ENCODE assay signal across 1 cellular context in the genomic region with DNA sequence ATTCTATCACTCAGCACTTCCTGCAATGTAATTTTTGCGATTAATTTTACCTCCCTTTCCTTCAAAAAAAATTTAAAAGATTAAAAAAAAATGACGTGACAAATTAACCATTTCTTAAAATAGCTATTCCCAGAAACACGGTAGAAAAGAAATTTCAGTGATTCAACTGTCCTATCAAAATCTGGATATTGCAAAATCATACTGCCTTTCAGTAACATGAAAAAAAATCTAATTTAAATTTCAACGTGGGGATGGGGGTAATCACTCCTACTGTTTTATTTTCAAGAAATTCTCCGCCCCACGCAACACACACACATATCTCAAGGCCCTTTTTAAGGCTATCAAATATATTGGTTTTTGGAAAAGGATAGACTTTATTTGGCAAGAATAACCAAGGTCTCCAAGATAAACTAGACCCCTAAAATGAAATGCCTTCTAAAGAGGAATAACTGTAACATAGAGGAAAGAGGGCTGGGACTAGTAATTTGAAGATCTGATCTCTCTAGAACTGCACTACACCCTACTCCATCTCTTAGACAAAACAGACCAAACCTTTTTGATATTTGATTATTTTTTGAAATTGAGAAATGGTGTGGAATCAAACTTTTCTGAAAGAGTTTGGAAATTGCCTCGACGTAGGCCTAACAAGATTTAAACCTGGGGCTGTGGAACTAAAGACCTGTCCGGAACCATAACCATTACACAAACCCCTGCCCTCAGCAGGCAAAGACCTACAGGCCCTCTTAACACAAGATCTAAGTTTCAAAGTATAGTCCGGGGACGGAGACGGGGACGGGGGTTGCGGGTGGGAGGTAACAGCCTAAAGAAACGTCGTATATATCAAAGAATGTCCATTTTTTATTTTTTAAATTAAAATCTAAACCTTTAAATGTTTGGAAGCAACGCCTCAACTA.
TF ChIP-seq lines count a peak whose summit lies in the region.

No MANE protein-coding gene starts in this region.

TF ChIP-seq in H1, 55 proteins besides CTCF, POLR2A, EP300 and RAD21:
- no peak for TF ChIP-seq ZNF274 (IDR thresholded peaks at IDR 0.05; ENCODE audit: borderline replicate concordance, extremely low read depth, low read length)
- no peak for TF ChIP-seq SAP30 (IDR thresholded peaks at IDR 0.05; ENCODE audit: insufficient read depth, insufficient replicate concordance, low read length)
- TF ChIP-seq TBP (IDR thresholded peaks at IDR 0.05; ENCODE audit: low read depth, low read length): no peak
- no peak for TF ChIP-seq NRF1 (IDR thresholded peaks at IDR 0.05; ENCODE audit: low read depth, low read length)
- TF ChIP-seq CHD1 (IDR thresholded peaks at IDR 0.05; ENCODE audit: low read depth, low read length): no peak
- TF ChIP-seq POLR2AphosphoS5 (IDR thresholded peaks at IDR 0.05; ENCODE audit: low read depth, low read length): no peak
